ENCODE assay signal across 26 cellular contexts in the genomic region with DNA sequence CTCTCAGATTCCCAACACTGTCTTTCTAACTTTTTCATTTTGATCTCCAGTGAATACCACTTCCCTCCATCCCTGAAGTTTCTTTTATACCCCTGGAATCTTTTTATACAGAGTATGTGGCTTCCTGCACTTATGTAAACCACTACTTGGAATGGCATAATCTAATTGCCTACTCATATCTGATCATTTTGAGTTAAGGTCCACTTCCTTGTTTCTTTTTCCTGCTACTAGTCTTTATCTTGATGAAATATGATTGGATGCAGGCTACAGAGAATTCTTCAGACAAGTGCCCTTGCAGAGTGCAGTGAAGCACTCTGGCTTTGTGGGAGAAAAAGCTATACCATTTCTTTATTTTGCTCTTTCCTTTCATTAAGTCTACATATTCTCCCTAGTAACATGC.
"Had no signal": no experiment of that assay in that cellular context is flagged by ENCODE, and none has a peak within 500 bp of the region (broad histone marks: within the 10 kb centered on the region; RNA-seq: fewer than 3 reads in every experiment).

No MANE protein-coding gene starts in this region.

- ATAC-seq: activated CD4-positive, CD25-positive, alpha-beta regulatory T cell treated with anti-CD3 and anti-CD28 coated beads, Interleukin-2, amount 50 U/mL, for 24 hours; gastroesophageal sphincter; left cardiac atrium; natural killer cell treated with Interleukin-12 subunit alpha and Interleukin-12 subunit beta and Interleukin-15 and Interleukin-18, amount 100 ng/mL, for 72 hours; sciatic nerve; stimulated activated naive B cell treated with anti-CD40 and anti-IgM and Interleukin-4, amounts not matched to agents 10 μg/mL and 1 μg/mL and 100 μg/mL, for 72 hours; upper lobe of right lung had no signal

- H3K27me3 Mint-ChIP-seq: activated CD4-positive, alpha-beta memory T cell treated with anti-CD3 and anti-CD28 coated beads for 36 hours; activated naive CD4-positive, alpha-beta T cell treated with anti-CD3 and anti-CD28 coated beads, Interleukin-2, amount 10 ng/mL, durations not matched to agents 7 days and 5 days; natural killer cell treated with Interleukin-12 subunit alpha and Interleukin-12 subunit beta and Interleukin-15 and Interleukin-18, amount 100 ng/mL, for 72 hours; progenitor cell of endocrine pancreas; stimulated activated naive B cell treated with anti-CD40 and anti-IgM and Interleukin-4, amounts not matched to agents 10 μg/mL and 1 μg/mL and 100 μg/mL, for 72 hours had no signal

- H3K4me2 ChIP-seq: hepatocyte had no signal

- H3K27ac ChIP-seq: breast epithelium, gastroesophageal sphincter, hepatocyte, ovary, skin epidermis, suprapubic skin, tibial artery, upper lobe of right lung, VCaP had no signal

- H3K36me3 ChIP-seq: breast epithelium, gastroesophageal sphincter, ovary, suprapubic skin, tibial artery, upper lobe of right lung had no signal

- H3K79me2 ChIP-seq: hepatocyte had no signal

- H3K36me3 Mint-ChIP-seq: activated CD4-positive, alpha-beta memory T cell treated with anti-CD3 and anti-CD28 coated beads for 36 hours; activated naive CD4-positive, alpha-beta T cell treated with anti-CD3 and anti-CD28 coated beads, Interleukin-2, amount 10 ng/mL, durations not matched to agents 7 days and 5 days; stimulated activated naive B cell treated with anti-CD40 and anti-IgM and Interleukin-4, amounts not matched to agents 10 μg/mL and 1 μg/mL and 100 μg/mL, for 72 hours had no signal

- H3K27ac Mint-ChIP-seq: activated CD4-positive, alpha-beta memory T cell treated with anti-CD3 and anti-CD28 coated beads for 36 hours; activated naive CD4-positive, alpha-beta T cell treated with anti-CD3 and anti-CD28 coated beads, Interleukin-2, amount 10 ng/mL, durations not matched to agents 7 days and 5 days; natural killer cell treated with Interleukin-12 subunit alpha and Interleukin-12 subunit beta and Interleukin-15 and Interleukin-18, amount 100 ng/mL, for 72 hours; progenitor cell of endocrine pancreas; stimulated activated naive B cell treated with anti-CD40 and anti-IgM and Interleukin-4, amounts not matched to agents 10 μg/mL and 1 μg/mL and 100 μg/mL, for 72 hours had no signal

- H3K4me1 ChIP-seq: breast epithelium, suprapubic skin, upper lobe of right lung had no signal

- H3K27me3 ChIP-seq: breast epithelium, gastroesophageal sphincter, hepatocyte, ovary, suprapubic skin, tibial artery, upper lobe of right lung had no signal

- DNase-seq: activated CD4-positive, alpha-beta memory T cell treated with anti-CD3 and anti-CD28 coated beads for 36 hours; activated CD4-positive, alpha-beta T cell treated with anti-CD3 and anti-CD28 coated beads for 48 hours; activated CD8-positive, alpha-beta memory T cell treated with anti-CD3 and anti-CD28 coated beads, Interleukin-2, amount 50 U/mL, for 4 hours; activated gamma-delta T cell; activated naive CD4-positive, alpha-beta T cell treated with anti-CD3 and anti-CD28 coated beads, Interleukin-2, amount 10 ng/mL, durations not matched to agents 7 days and 5 days; activated T-cell treated with anti-CD3 and anti-CD28 coated beads, Interleukin-2, amount 50 U/mL, for 1 hour; amygdala; central memory CD4-positive, alpha-beta T cell; islet precursor cell; left cardiac atrium; mammary epithelial cell; ovary; retina; stimulated activated naive B cell treated with anti-CD40 and anti-IgM and Interleukin-4, amounts not matched to agents 10 μg/mL and 1 μg/mL and 100 μg/mL, for 72 hours; tibial artery; upper lobe of right lung had no signal

- H3K4me1 Mint-ChIP-seq: activated naive CD4-positive, alpha-beta T cell treated with anti-CD3 and anti-CD28 coated beads, Interleukin-2, amount 10 ng/mL, durations not matched to agents 7 days and 5 days; stimulated activated naive B cell treated with anti-CD40 and anti-IgM and Interleukin-4, amounts not matched to agents 10 μg/mL and 1 μg/mL and 100 μg/mL, for 72 hours had no signal

- H3K4me3 Mint-ChIP-seq: activated CD4-positive, alpha-beta memory T cell treated with anti-CD3 and anti-CD28 coated beads for 36 hours; activated naive CD4-positive, alpha-beta T cell treated with anti-CD3 and anti-CD28 coated beads, Interleukin-2, amount 10 ng/mL, durations not matched to agents 7 days and 5 days; natural killer cell treated with Interleukin-12 subunit alpha and Interleukin-12 subunit beta and Interleukin-15 and Interleukin-18, amount 100 ng/mL, for 72 hours; stimulated activated naive B cell treated with anti-CD40 and anti-IgM and Interleukin-4, amounts not matched to agents 10 μg/mL and 1 μg/mL and 100 μg/mL, for 72 hours had no signal

- H3K4me3 ChIP-seq: breast epithelium, gastroesophageal sphincter, hepatocyte, ovary, skin epidermis, suprapubic skin, tibial artery, upper lobe of right lung had no signal

- H2AFZ ChIP-seq: hepatocyte had no signal
